Comparison of ENCODE assay signal across 19 cellular contexts in genomic region chr4:92270908-92271307, GRCh38. TPM values are rescaled to one million over a fixed set of nuclear protein-coding genes. Genes with fewer than 3 reads are reported as not detected.
DNase-seq lines count a peak whose midpoint lies in the region; ATAC-seq and TF ChIP-seq lines count a peak whose summit lies in the region.
"Had no signal": no experiment of that assay in that cellular context is flagged by ENCODE, and none has a peak within 500 bp of the region (broad histone marks: within the 10 kb centered on the region; RNA-seq: fewer than 3 reads in every experiment).

No MANE protein-coding gene starts in this region.

- H3K27ac Mint-ChIP-seq in progenitor cell of endocrine pancreas (no peak overlapping the region), Calu3 (ENCODE audit: unreplicated experiment) (no peak overlapping the region)
- H3K27ac Mint-ChIP-seq: activated CD4-positive, alpha-beta T cell treated with anti-CD3 and anti-CD28 coated beads, Interleukin-2, amount 10 ng/mL, durations not matched to agents 7 days and 5 days; activated T-cell treated with anti-CD3 and anti-CD28 coated beads, Interleukin-2, amount 50 U/mL, for 24 hours had no signal

- TF ChIP-seq CTCF in foreskin keratinocyte (conservative IDR thresholded peaks at IDR 0.05): peak; percentile 44
- TF ChIP-seq CTCF in progenitor cell of endocrine pancreas (IDR thresholded peaks at IDR 0.05; ENCODE audit: unreplicated experiment): peak; percentile 41
- no peak for TF ChIP-seq CTCF in Calu3 (IDR thresholded peaks at IDR 0.05; ENCODE audit: unreplicated experiment)

- no peaks in the 10 kb centered on the region for H3K4me1 Mint-ChIP-seq in progenitor cell of endocrine pancreas (ENCODE audit: low read depth)
- no peaks in the 10 kb centered on the region for H3K4me1 Mint-ChIP-seq in Calu3 (ENCODE audit: low read depth, unreplicated experiment)
- H3K4me1 Mint-ChIP-seq: activated CD4-positive, alpha-beta T cell treated with anti-CD3 and anti-CD28 coated beads, Interleukin-2, amount 10 ng/mL, durations not matched to agents 7 days and 5 days had no signal

- peak; percentile 38 for ATAC-seq in foreskin keratinocyte

- H3K36me3 Mint-ChIP-seq in progenitor cell of endocrine pancreas (ENCODE audit: insufficient read depth) (no peaks in the 10 kb centered on the region), Calu3 (ENCODE audit: insufficient read depth, unreplicated experiment) (no peaks in the 10 kb centered on the region)

- intact Hi-C loops in Calu3 (cut with micrococcal nuclease; ENCODE audit: unreplicated experiment): no loop called here

- H3K27me3 Mint-ChIP-seq in progenitor cell of endocrine pancreas (peaks cover 5% of the 10 kb centered on the region), Calu3 (ENCODE audit: unreplicated experiment) (peaks cover 2% of the 10 kb centered on the region)
- H3K27me3 Mint-ChIP-seq: activated CD4-positive, alpha-beta T cell treated with anti-CD3 and anti-CD28 coated beads, Interleukin-2, amount 10 ng/mL, durations not matched to agents 7 days and 5 days; activated T-cell treated with anti-CD3 and anti-CD28 coated beads, Interleukin-2, amount 50 U/mL, for 24 hours had no signal

- DNase-seq in NCI-H82 (lab: John Stamatoyannopoulos, UW) (peak; percentile 17), NCI-H82 treated with DMSO at 0.1 percent for 48 hours (lab: John Stamatoyannopoulos, UW; ENCODE audit: unreplicated experiment) (no peak), NCI-H69 (lab: John Stamatoyannopoulos, UW) (peak; percentile 26), foreskin keratinocyte (peak in 1 of 2 donors; percentile 7), progenitor cell of endocrine pancreas (ENCODE audit: low spot score, unreplicated experiment) (no peak), Calu3 (no peak), HuH-7.5 (ENCODE audit: low spot score) (no peak), SK-N-DZ (ENCODE audit: low spot score) (no peak)
- DNase-seq: activated CD4-positive, alpha-beta T cell treated with anti-CD3 and anti-CD28 coated beads, Interleukin-2, amount 10 ng/mL, durations not matched to agents 7 days and 5 days; activated T-cell treated with anti-CD3 and anti-CD28 coated beads, Interleukin-2, amount 50 U/mL, for 24 hours; esophagus squamous epithelium; hypothalamus; NCI-H1930; SIG-M5; stimulated activated naive CD4-positive, alpha-beta T cell treated with Interleukin-2 at 50 U/mL for 16 hours; uterus had no signal

- CTCF ChIA-PET in Calu3 (lab: Charles Lee): no interaction called here

- H3K27me3 ChIP-seq in foreskin keratinocyte: no peaks in the 10 kb centered on the region
- H3K27me3 ChIP-seq: esophagus squamous epithelium, uterus had no signal

- no peak overlapping the region for H3K27ac ChIP-seq in foreskin keratinocyte
- H3K27ac ChIP-seq: esophagus squamous epithelium, uterus had no signal

- H3K9me3 Mint-ChIP-seq in progenitor cell of endocrine pancreas (ENCODE audit: low read depth): no peaks in the 10 kb centered on the region
- no peaks in the 10 kb centered on the region for H3K9me3 Mint-ChIP-seq in Calu3 (ENCODE audit: low read depth, unreplicated experiment)
- H3K9me3 Mint-ChIP-seq: activated CD4-positive, alpha-beta T cell treated with anti-CD3 and anti-CD28 coated beads, Interleukin-2, amount 10 ng/mL, durations not matched to agents 7 days and 5 days; activated T-cell treated with anti-CD3 and anti-CD28 coated beads, Interleukin-2, amount 50 U/mL, for 24 hours had no signal

- no peaks in the 10 kb centered on the region for H3K4me1 ChIP-seq in foreskin keratinocyte
- H3K4me1 ChIP-seq: esophagus squamous epithelium, uterus had no signal

- H3K4me3 Mint-ChIP-seq in progenitor cell of endocrine pancreas (ENCODE audit: low read depth) (no peak overlapping the region), Calu3 (ENCODE audit: low read depth, unreplicated experiment) (no peak overlapping the region)
- H3K4me3 Mint-ChIP-seq: activated CD4-positive, alpha-beta T cell treated with anti-CD3 and anti-CD28 coated beads, Interleukin-2, amount 10 ng/mL, durations not matched to agents 7 days and 5 days; activated T-cell treated with anti-CD3 and anti-CD28 coated beads, Interleukin-2, amount 50 U/mL, for 24 hours had no signal

- no TSS peak for BruUV-seq in Calu3 (replicated peaks; lab: Mats Ljungman, UMichigan)

RNA-seq across cellular contexts. Expression of gene GRID2, which starts 32.9 kb away (rescaled TPM):
- total RNA-seq in foreskin keratinocyte: not detected in 2 replicates
- polyA plus RNA-seq in foreskin keratinocyte: not detected in 2 replicates
- 0.18 and 0.69 TPM in 2 replicates for total RNA-seq in progenitor cell of endocrine pancreas
- total RNA-seq in Calu3 (2022): not detected in 2 replicates
- polyA plus RNA-seq in SK-N-DZ (2014; cell fraction: cytosol; rRNA removed): 0.14 and 0.16 TPM in 2 replicates
- 0.35 TPM in 1 of 2 replicates, not detected in the other for polyA plus RNA-seq in SK-N-DZ (2014; cell fraction: nucleus; rRNA removed)
- total RNA-seq: A673; activated CD4-positive, alpha-beta T cell treated with anti-CD3 and anti-CD28 coated beads, Interleukin-2, amount 10 ng/mL, durations not matched to agents 7 days and 5 days; esophagus squamous epithelium; omental fat pad had no signal
- polyA plus RNA-seq: adipose tissue had no signal

Comparison
In these comparisons a context has a peak if more than half of its experiments do, and no peak if none do; other contexts are left out.
1. DNase-seq: peak in NCI-H82 (single experiment) and NCI-H69 (single experiment); none in NCI-H82 treated with DMSO at 0.1 percent for 48 hours (single experiment), progenitor cell of endocrine pancreas (single experiment), Calu3 (single experiment), HuH-7.5 (single experiment) and SK-N-DZ (single experiment).